Comparison of ENCODE assay signal across 16 cellular contexts in genomic region chr10:101464518-101465085, GRCh38.
"Had no signal": no experiment of that assay in that cellular context is flagged by ENCODE, and none has a peak within 500 bp of the region (broad histone marks: within the 10 kb centered on the region; RNA-seq: fewer than 3 reads in every experiment).

No MANE protein-coding gene starts in this region.

- H3K36me3 Mint-ChIP-seq: memory B cell; natural killer cell treated with Interleukin-12 subunit alpha and Interleukin-12 subunit beta and Interleukin-15 and Interleukin-18, amount 100 ng/mL, for 72 hours had no signal

- H3K4me1 ChIP-seq: body of pancreas had no signal

- H3K27me3 Mint-ChIP-seq: memory B cell; natural killer cell treated with Interleukin-12 subunit alpha and Interleukin-12 subunit beta and Interleukin-15 and Interleukin-18, amount 100 ng/mL, for 72 hours had no signal

- H3K27me3 ChIP-seq: adrenal gland, body of pancreas, upper lobe of left lung had no signal

- H3K9me3 ChIP-seq: adrenal gland, body of pancreas, upper lobe of left lung had no signal

- H3K4me3 ChIP-seq: adrenal gland, body of pancreas, upper lobe of left lung had no signal

- H3K4me3 Mint-ChIP-seq: activated CD4-positive, alpha-beta T cell treated with anti-CD3 and anti-CD28 coated beads, Interleukin-2, amount 10 ng/mL, durations not matched to agents 7 days and 5 days; memory B cell; natural killer cell treated with Interleukin-12 subunit alpha and Interleukin-12 subunit beta and Interleukin-15 and Interleukin-18, amount 100 ng/mL, for 72 hours had no signal

- H3K36me3 ChIP-seq: adrenal gland had no signal

- DNase-seq: activated CD4-positive, alpha-beta T cell treated with anti-CD3 and anti-CD28 coated beads, Interleukin-2, amount 10 ng/mL, durations not matched to agents 7 days and 5 days; activated CD4-positive, CD25-positive, alpha-beta regulatory T cell; activated naive CD4-positive, alpha-beta T cell treated with anti-CD3 and anti-CD28 coated beads, Interleukin-2, amount 50 U/mL, for 16 hours; activated T-cell treated with anti-CD3 and anti-CD28 coated beads, Interleukin-2, amount 50 U/mL, for 1 hour; adrenal gland; body of pancreas; cerebellar nuclear complex; dermis blood vessel endothelial cell; left colon; stimulated activated CD4-positive, alpha-beta T cell treated with anti-CD3 and anti-CD28 coated beads, Interleukin-4, amount 100 ng/mL, for 1 hour; stimulated activated CD8-positive, alpha-beta memory T cell treated with anti-CD3 and anti-CD28 coated beads, Interleukin-4, amount 100 ng/mL, for 48 hours; stimulated activated naive CD8-positive, alpha-beta T cell treated with anti-CD3 and anti-CD28 coated beads, Interleukin-15, Interleukin-2, amounts not matched to agents 100 U/mL and 50 U/mL, for 24 hours; T-helper 1 cell; upper lobe of left lung had no signal

- H3K9me3 Mint-ChIP-seq: activated CD4-positive, alpha-beta T cell treated with anti-CD3 and anti-CD28 coated beads, Interleukin-2, amount 10 ng/mL, durations not matched to agents 7 days and 5 days; memory B cell; natural killer cell treated with Interleukin-12 subunit alpha and Interleukin-12 subunit beta and Interleukin-15 and Interleukin-18, amount 100 ng/mL, for 72 hours had no signal

- ATAC-seq: body of pancreas; left colon; natural killer cell treated with Interleukin-12 subunit alpha and Interleukin-12 subunit beta and Interleukin-15 and Interleukin-18, amount 100 ng/mL, for 72 hours; stimulated activated naive CD8-positive, alpha-beta T cell treated with anti-CD3 and anti-CD28 coated beads, Interleukin-15, Interleukin-2, amounts not matched to agents 100 U/mL and 50 U/mL, for 24 hours had no signal

- H3K27ac ChIP-seq: adrenal gland, body of pancreas, upper lobe of left lung had no signal

- H3K27ac Mint-ChIP-seq: activated CD4-positive, alpha-beta T cell treated with anti-CD3 and anti-CD28 coated beads, Interleukin-2, amount 10 ng/mL, durations not matched to agents 7 days and 5 days; memory B cell; natural killer cell treated with Interleukin-12 subunit alpha and Interleukin-12 subunit beta and Interleukin-15 and Interleukin-18, amount 100 ng/mL, for 72 hours had no signal
